Comparison of ENCODE assay signal across 8 cellular contexts in the genomic region with DNA sequence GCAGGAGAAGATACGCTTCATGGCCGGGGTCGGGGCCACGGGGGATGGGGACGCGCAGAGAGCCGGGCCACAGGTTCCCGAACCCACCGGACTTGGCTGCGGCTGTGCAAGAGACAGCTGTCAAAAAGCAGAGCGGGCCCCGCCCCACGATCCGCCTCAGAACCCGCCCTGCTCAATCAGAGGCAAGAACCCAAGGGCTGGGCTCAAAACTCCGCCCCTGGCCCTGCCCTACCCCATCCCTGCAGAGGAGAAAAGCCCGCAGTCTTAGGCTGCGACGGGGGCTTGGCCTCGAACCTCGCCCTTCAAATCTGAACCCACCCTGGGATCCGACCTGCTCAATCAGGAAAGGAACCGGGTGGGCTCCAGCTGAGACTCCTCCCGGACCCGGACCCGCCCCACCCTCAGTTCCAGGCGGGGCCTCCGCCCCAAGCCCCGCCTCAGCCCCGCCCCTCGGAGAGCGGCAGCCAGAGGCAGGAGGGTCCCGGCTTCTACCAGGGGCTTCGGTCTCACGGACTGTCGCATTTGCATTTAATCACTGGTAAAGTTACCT. TPM values are rescaled to one million over a fixed set of nuclear protein-coding genes. Genes with fewer than 3 reads are reported as not detected.
DNase-seq lines count a peak whose midpoint lies in the region; ATAC-seq and TF ChIP-seq lines count a peak whose summit lies in the region.

ANKRD35 (minus strand) TSS at position 129 of the 550 bp plus-strand sequence; CDS start at position 21, 108 bp downstream.

- no peaks in the 10 kb centered on the region for H3K9me3 Mint-ChIP-seq in activated CD4-positive, alpha-beta memory T cell treated with anti-CD3 and anti-CD28 coated beads, Interleukin-2, amount 10 ng/mL, durations not matched to agents 7 days and 5 days

- H3K27me3 Mint-ChIP-seq in activated CD4-positive, alpha-beta memory T cell treated with anti-CD3 and anti-CD28 coated beads, Interleukin-2, amount 10 ng/mL, durations not matched to agents 7 days and 5 days = peaks cover 33% of the 10 kb centered on the region

- H3K4me1 Mint-ChIP-seq in activated CD4-positive, alpha-beta memory T cell treated with anti-CD3 and anti-CD28 coated beads, Interleukin-2, amount 10 ng/mL, durations not matched to agents 7 days and 5 days = peaks cover 17% of the 10 kb centered on the region

- no peaks in the 10 kb centered on the region for H3K36me3 ChIP-seq in BLaER1
- H3K36me3 ChIP-seq in duodenal mucosa (ENCODE audit: control insufficient read depth in 1 of 2, insufficient read depth in 2 of 2, low read length in 2 of 2) = no peaks in the 10 kb centered on the region
- no peaks in the 10 kb centered on the region for H3K36me3 ChIP-seq in lung (ENCODE audit: control insufficient read depth in 2 of 2, insufficient read depth in 2 of 2, low read length in 2 of 2)

- 1% methylated on average over 36 of the region's 36 CpGs for WGBS in lung, 2 donors

- no peak for TF ChIP-seq CTCF in lung (IDR thresholded peaks at IDR 0.05; ENCODE audit: control extremely low read depth, extremely low read depth)

- H3K4me2 ChIP-seq in BLaER1 = peak within 1 kb of the TSS; percentile 88

- H3K9me3 ChIP-seq in BLaER1 = no peaks in the 10 kb centered on the region
- H3K9me3 ChIP-seq in duodenal mucosa (ENCODE audit: control insufficient read depth in 1 of 2, low read length in 2 of 2) = no peaks in the 10 kb centered on the region
- no peaks in the 10 kb centered on the region for H3K9me3 ChIP-seq in lung (ENCODE audit: control insufficient read depth in 2 of 2, insufficient read depth in 1 of 2, low read length in 1 of 2)

- peak; percentile 60 for DNase-seq in NCI-H748 treated with DMSO at 0.1 percent for 48 hours (lab: John Stamatoyannopoulos, UW)
- peak; percentile 91 for DNase-seq in activated CD4-positive, alpha-beta memory T cell treated with anti-CD3 and anti-CD28 coated beads, Interleukin-2, amount 10 ng/mL, durations not matched to agents 7 days and 5 days
- DNase-seq in lung (ENCODE audit: low spot score) = peak; percentile 87
- peak; percentile 82 to 83 for DNase-seq in stimulated activated CD4-positive, alpha-beta T cell treated with anti-CD3 and anti-CD28 coated beads, Interleukin-4, amount 100 ng/mL, for 4 hours

- ATAC-seq in GM19438 (IDR thresholded peaks at IDR 0.05; ENCODE audit: low read depth, unreplicated experiment) (peak; percentile 99), HG03469 (IDR thresholded peaks at IDR 0.05; ENCODE audit: unreplicated experiment) (peak; percentile 88), lung (ENCODE audit: insufficient read depth, low FRiP score) (peak; percentile 93)

- H3K4me3 ChIP-seq in BLaER1 (peak within 1 kb of the TSS; percentile 67), duodenal mucosa (ENCODE audit: low read depth in 1 of 2, low read length in 2 of 2) (peak within 1 kb of the TSS; percentile 76 to 81), lung (peak within 1 kb of the TSS; percentile 75)

- H3K27me3 ChIP-seq in BLaER1 = peaks cover 9% of the 10 kb centered on the region
- H3K27me3 ChIP-seq in duodenal mucosa (ENCODE audit: control insufficient read depth in 1 of 2, insufficient read depth in 2 of 2, low read length in 2 of 2) = peaks cover 10 to 18% of the 10 kb centered on the region in 2 donors
- no peaks in the 10 kb centered on the region for H3K27me3 ChIP-seq in lung (ENCODE audit: control insufficient read depth, insufficient read depth)

- POLR2A ChIA-PET in activated CD4-positive, alpha-beta memory T cell treated with anti-CD3 and anti-CD28 coated beads, Interleukin-2, amount 10 ng/mL, durations not matched to agents 7 days and 5 days (lab: Charles Lee) = interaction anchor here (0.9 to 2.1 kb wide), 5 partner anchors 14 to 79 kb away, joined by 3 to 11 read pairs (median 5); partner anchors contain the start of genes ANKRD34A, PIAS3, POLR3GL and RBM8A

- CTCF ChIA-PET in activated CD4-positive, alpha-beta memory T cell treated with anti-CD3 and anti-CD28 coated beads, Interleukin-2, amount 10 ng/mL, durations not matched to agents 7 days and 5 days (lab: Charles Lee) = interaction anchor here (0.5 to 10.0 kb wide), 6 partner anchors 8 to 147 kb away, joined by 3 to 58 read pairs (median 4); partner anchors contain the start of genes LIX1L, NUDT17 and PIAS3

- no peak within 1 kb of the TSS for H3K27ac Mint-ChIP-seq in activated CD4-positive, alpha-beta memory T cell treated with anti-CD3 and anti-CD28 coated beads, Interleukin-2, amount 10 ng/mL, durations not matched to agents 7 days and 5 days

- H3K9ac ChIP-seq in BLaER1 (no peak within 1 kb of the TSS), duodenal mucosa (ENCODE audit: low read depth in 1 of 2, low read length in 2 of 2) (no peak within 1 kb of the TSS)

- H3K4me1 ChIP-seq in BLaER1 (peaks cover 8% of the 10 kb centered on the region; the same call in 1 of the 2 replicates), duodenal mucosa (ENCODE audit: control insufficient read depth in 1 of 2, insufficient read depth in 2 of 2, low read length in 2 of 2) (peaks cover 9 to 12% of the 10 kb centered on the region in 2 donors), lung (ENCODE audit: control insufficient read depth in 2 of 2, insufficient read depth in 2 of 2, low read length in 2 of 2) (peaks cover 0 to 6% of the 10 kb centered on the region in 2 donors)

- H3K4me3 Mint-ChIP-seq in activated CD4-positive, alpha-beta memory T cell treated with anti-CD3 and anti-CD28 coated beads, Interleukin-2, amount 10 ng/mL, durations not matched to agents 7 days and 5 days = peak within 1 kb of the TSS; percentile 75

- no peaks in the 10 kb centered on the region for H3K36me3 Mint-ChIP-seq in activated CD4-positive, alpha-beta memory T cell treated with anti-CD3 and anti-CD28 coated beads, Interleukin-2, amount 10 ng/mL, durations not matched to agents 7 days and 5 days (ENCODE audit: low read depth)

- H3K27ac ChIP-seq in BLaER1 (no peak within 1 kb of the TSS), duodenal mucosa (ENCODE audit: low read depth, low read length) (no peak within 1 kb of the TSS), lung (ENCODE audit: low read depth in 1 of 2, low read length in 1 of 2) (peak within 1 kb of the TSS in 1 of 2 donors; percentile 24)

- no peaks in the 10 kb centered on the region for H4K20me1 ChIP-seq in BLaER1

RNA-seq across cellular contexts. Expression of gene ANKRD35, which starts in this region (rescaled TPM):
- total RNA-seq in activated CD4-positive, alpha-beta memory T cell treated with anti-CD3 and anti-CD28 coated beads, Interleukin-2, amount 10 ng/mL, durations not matched to agents 7 days and 5 days = under 1 TPM; 0.33 to 0.35 TPM
- total RNA-seq in lung = 1 to 10 TPM; 3.4 to 3.7 TPM
- polyA plus RNA-seq in lung = 1 to 10 TPM; 2.0 to 2.1 TPM

Comparison
In these comparisons a context has a peak if more than half of its experiments do, and no peak if none do; other contexts are left out.
1. Peak in DNase-seq in activated CD4-positive, alpha-beta memory T cell treated with anti-CD3 and anti-CD28 coated beads, Interleukin-2, amount 10 ng/mL, durations not matched to agents 7 days and 5 days; RNA of the gene not detected or under 1 TPM.